Comparison of ENCODE assay signal across 25 cellular contexts in genomic region chrX:26613951-26614350, GRCh38.
DNase-seq lines count a peak whose midpoint lies in the region; ATAC-seq and FAIRE-seq lines count a peak whose summit lies in the region.
"Had no signal": no experiment of that assay in that cellular context is flagged by ENCODE, and none has a peak within 500 bp of the region (broad histone marks: within the 10 kb centered on the region; RNA-seq: fewer than 3 reads in every experiment).

No MANE protein-coding gene starts in this region.

- DNase-seq in EH (ENCODE audit: low read depth): peak; percentile 0
- peak; percentile 31 for DNase-seq in HTR-8/SVneo (ENCODE audit: insufficient read length, low spot score)
- peak; percentile 1 for DNase-seq in dermis blood vessel endothelial cell
- peak; percentile 61 for DNase-seq in iris pigment epithelial cell (ENCODE audit: low read depth)
- DNase-seq in activated CD4-positive, alpha-beta memory T cell treated with anti-CD3 and anti-CD28 coated beads, Interleukin-2, amount 10 ng/mL, durations not matched to agents 7 days and 5 days: no peak
- DNase-seq in DMS53 treated with DMSO at 0.1 percent for 48 hours (lab: John Stamatoyannopoulos, UW; ENCODE audit: unreplicated experiment): no peak
- DNase-seq: BE2C; CD8-positive, alpha-beta memory T cell; DMS 273 treated with DMSO at 0.1 percent for 48 hours; DND-41; H7; NCI-H1092 treated with DMSO at 0.1 percent for 48 hours; NCI-H1436; NCI-H187; NCI-H2081 treated with DMSO at 0.1 percent for 48 hours; NCI-H2171; NCI-H226; NCI-H510A; NCI-H69; SHP77 treated with DMSO at 0.1 percent for 48 hours had no signal

- FAIRE-seq in HTR-8/SVneo (lab: Jason Lieb, UNC): no peak
- FAIRE-seq: GM18507 had no signal

- H3K4me1 Mint-ChIP-seq in activated CD4-positive, alpha-beta memory T cell treated with anti-CD3 and anti-CD28 coated beads, Interleukin-2, amount 10 ng/mL, durations not matched to agents 7 days and 5 days: no peaks in the 10 kb centered on the region
- H3K4me1 Mint-ChIP-seq: CD14-positive monocyte; CD8-positive, alpha-beta memory T cell; IgD-negative memory B cell had no signal

- H3K27ac Mint-ChIP-seq in activated CD4-positive, alpha-beta memory T cell treated with anti-CD3 and anti-CD28 coated beads, Interleukin-2, amount 10 ng/mL, durations not matched to agents 7 days and 5 days: no peak overlapping the region
- H3K27ac Mint-ChIP-seq: CD14-positive monocyte; CD8-positive, alpha-beta memory T cell; IgD-negative memory B cell had no signal

- no peak overlapping the region for H3K4me3 Mint-ChIP-seq in activated CD4-positive, alpha-beta memory T cell treated with anti-CD3 and anti-CD28 coated beads, Interleukin-2, amount 10 ng/mL, durations not matched to agents 7 days and 5 days
- H3K4me3 Mint-ChIP-seq: CD14-positive monocyte; CD8-positive, alpha-beta memory T cell; IgD-negative memory B cell had no signal

- POLR2A ChIA-PET in activated CD4-positive, alpha-beta memory T cell treated with anti-CD3 and anti-CD28 coated beads, Interleukin-2, amount 10 ng/mL, durations not matched to agents 7 days and 5 days (lab: Charles Lee): no interaction called here

- ATAC-seq in GM21447 (IDR thresholded peaks at IDR 0.05; ENCODE audit: unreplicated experiment): no peak
- ATAC-seq: Panc1 had no signal

- H3K9me3 Mint-ChIP-seq in activated CD4-positive, alpha-beta memory T cell treated with anti-CD3 and anti-CD28 coated beads, Interleukin-2, amount 10 ng/mL, durations not matched to agents 7 days and 5 days: peaks cover 6% of the 10 kb centered on the region

- H3K27me3 Mint-ChIP-seq in activated CD4-positive, alpha-beta memory T cell treated with anti-CD3 and anti-CD28 coated beads, Interleukin-2, amount 10 ng/mL, durations not matched to agents 7 days and 5 days: no peaks in the 10 kb centered on the region
- H3K27me3 Mint-ChIP-seq: IgD-negative memory B cell had no signal

- H3K36me3 Mint-ChIP-seq in activated CD4-positive, alpha-beta memory T cell treated with anti-CD3 and anti-CD28 coated beads, Interleukin-2, amount 10 ng/mL, durations not matched to agents 7 days and 5 days (ENCODE audit: low read depth): no peaks in the 10 kb centered on the region
- H3K36me3 Mint-ChIP-seq: CD14-positive monocyte; CD8-positive, alpha-beta memory T cell; IgD-negative memory B cell had no signal

- CTCF ChIA-PET in activated CD4-positive, alpha-beta memory T cell treated with anti-CD3 and anti-CD28 coated beads, Interleukin-2, amount 10 ng/mL, durations not matched to agents 7 days and 5 days (lab: Charles Lee): no interaction called here

Comparison
In these comparisons a context has a peak if more than half of its experiments do, and no peak if none do; other contexts are left out.
1. DNase-seq: peak in EH (single experiment), HTR-8/SVneo (single experiment), dermis blood vessel endothelial cell (single experiment) and iris pigment epithelial cell (single experiment); none in activated CD4-positive, alpha-beta memory T cell treated with anti-CD3 and anti-CD28 coated beads, Interleukin-2, amount 10 ng/mL, durations not matched to agents 7 days and 5 days (single experiment) and DMS53 treated with DMSO at 0.1 percent for 48 hours (single experiment).